Comparison of ENCODE assay signal across 12 cellular contexts in genomic region chr1:205670611-205671430, GRCh38.
DNase-seq lines count a peak whose midpoint lies in the region; ATAC-seq and TF ChIP-seq lines count a peak whose summit lies in the region.
"Had no signal": no experiment of that assay in that cellular context is flagged by ENCODE, and none has a peak within 500 bp of the region (broad histone marks: within the 10 kb centered on the region; RNA-seq: fewer than 3 reads in every experiment).

No MANE protein-coding gene starts in this region.

- peaks cover 22% of the 10 kb centered on the region for H3K4me1 ChIP-seq in MM.1S (ENCODE audit: low read length)

- peak overlapping the region; percentile 66 for H3K4me3 Mint-ChIP-seq in nephron progenitor cell
- H3K4me3 Mint-ChIP-seq: stimulated activated naive CD8-positive, alpha-beta T cell treated with anti-CD3 and anti-CD28 coated beads, Interleukin-15, Interleukin-2, amounts not matched to agents 100 ng/mL and 50 ng/mL, for 24 hours had no signal

- H4K20me1 ChIP-seq in MM.1S (ENCODE audit: insufficient read depth, low read length) = 0 out of 2 replicates have a peak, but pooled peaks cover 2% of the 10 kb centered on the region

- peaks cover 11% of the 10 kb centered on the region for H3K27me3 Mint-ChIP-seq in nephron progenitor cell (ENCODE audit: low read depth, poor library complexity)

- no peaks in the 10 kb centered on the region for H3K79me2 ChIP-seq in MM.1S (ENCODE audit: low read length)

- H3K4me2 ChIP-seq in MM.1S (ENCODE audit: low read depth, low read length) = peak overlapping the region; percentile 38; the same call in 1 of the 2 replicates

- TF ChIP-seq CTCF in C4-2B (conservative IDR thresholded peaks at IDR 0.05) = no peak
- TF ChIP-seq CTCF in MM.1S (IDR thresholded peaks at IDR 0.05; ENCODE audit: low read length) = no peak
- TF ChIP-seq CTCF in nephron progenitor cell (IDR thresholded peaks at IDR 0.05) = no peak

- DNase-seq in MM.1S = no peak
- DNase-seq in ecto neural progenitor cell (ENCODE audit: low spot score) = peak; percentile 89
- peak; percentile 52 for DNase-seq in nephron progenitor cell
- DNase-seq in HK-2 (ENCODE audit: unreplicated experiment) = no peak
- no peak for DNase-seq in glomerular visceral epithelial cell (ENCODE audit: extremely low spot score)
- DNase-seq in stimulated activated naive CD8-positive, alpha-beta T cell treated with anti-CD3 and anti-CD28 coated beads, Interleukin-15, Interleukin-2, amounts not matched to agents 100 U/mL and 50 U/mL, for 24 hours = no peak
- DNase-seq: EL; stimulated activated CD4-positive, alpha-beta T cell treated with anti-CD3 and anti-CD28 coated beads, Interleukin-2, amount 100 ng/mL, for 48 hours had no signal

- H3K27ac Mint-ChIP-seq in nephron progenitor cell = no peak overlapping the region
- H3K27ac Mint-ChIP-seq: stimulated activated naive CD8-positive, alpha-beta T cell treated with anti-CD3 and anti-CD28 coated beads, Interleukin-15, Interleukin-2, amounts not matched to agents 100 ng/mL and 50 ng/mL, for 24 hours had no signal

- no peak overlapping the region for H2AFZ ChIP-seq in MM.1S (ENCODE audit: low read length)

- no peaks in the 10 kb centered on the region for H3K9me2 ChIP-seq in MM.1S (replicated peaks; ENCODE audit: insufficient read depth, low read length)

- peaks cover 66% of the 10 kb centered on the region for H3K4me1 Mint-ChIP-seq in nephron progenitor cell

- no peaks in the 10 kb centered on the region for H3K36me3 Mint-ChIP-seq in nephron progenitor cell (ENCODE audit: low read depth)

- no peaks in the 10 kb centered on the region for H3K36me3 ChIP-seq in MM.1S (replicated peaks; ENCODE audit: insufficient read depth, low read length)

- peaks cover 65% of the 10 kb centered on the region for H3K27me3 ChIP-seq in MM.1S (replicated peaks; ENCODE audit: insufficient read depth, low read length)

- H3K9ac ChIP-seq in MM.1S (ENCODE audit: low read length) = no peak overlapping the region

- no peak for ATAC-seq in GM21447 (IDR thresholded peaks at IDR 0.05; ENCODE audit: unreplicated experiment)
- no peak for ATAC-seq in stimulated activated naive CD8-positive, alpha-beta T cell treated with anti-CD3 and anti-CD28 coated beads, Interleukin-15, Interleukin-2, amounts not matched to agents 100 U/mL and 50 U/mL, for 24 hours

- no peak overlapping the region for H3K4me3 ChIP-seq in MM.1S (ENCODE audit: low read length)
- H3K4me3 ChIP-seq: lung had no signal

- H3K27ac ChIP-seq in C4-2B = peak overlapping the region; percentile 38
- H3K27ac ChIP-seq in MM.1S (ENCODE audit: low read length) = no peak overlapping the region

- peaks cover 21% of the 10 kb centered on the region for H3F3A ChIP-seq in MM.1S (ENCODE audit: insufficient read depth, low read length)

- no peaks in the 10 kb centered on the region for H3K9me3 Mint-ChIP-seq in nephron progenitor cell
- H3K9me3 Mint-ChIP-seq: stimulated activated naive CD8-positive, alpha-beta T cell treated with anti-CD3 and anti-CD28 coated beads, Interleukin-15, Interleukin-2, amounts not matched to agents 100 ng/mL and 50 ng/mL, for 24 hours had no signal

- no peaks in the 10 kb centered on the region for H3K9me3 ChIP-seq in MM.1S (replicated peaks; ENCODE audit: insufficient read depth, low read length)

Comparison
In these comparisons a context has a peak if more than half of its experiments do, and no peak if none do; other contexts are left out.
1. DNase-seq: peak in ecto neural progenitor cell (single experiment) and nephron progenitor cell (single experiment); none in MM.1S (single experiment), HK-2 (single experiment), glomerular visceral epithelial cell (single experiment) and stimulated activated naive CD8-positive, alpha-beta T cell treated with anti-CD3 and anti-CD28 coated beads, Interleukin-15, Interleukin-2, amounts not matched to agents 100 U/mL and 50 U/mL, for 24 hours (single experiment).